21 cellular contexts compared by ENCODE assay signal in genomic region chr17:71938340-71939010, GRCh38.
"Had no signal": no experiment of that assay in that cellular context is flagged by ENCODE, and none has a peak within 500 bp of the region (broad histone marks: within the 10 kb centered on the region; RNA-seq: fewer than 3 reads in every experiment).

No MANE protein-coding gene starts in this region.

- H3K9me3 Mint-ChIP-seq: activated T-cell treated with anti-CD3 and anti-CD28 coated beads, Interleukin-2, amount 50 U/mL, for 4 hours had no signal

- H3K4me1 Mint-ChIP-seq: activated naive CD4-positive, alpha-beta T cell treated with anti-CD3 and anti-CD28 coated beads, Interleukin-2, amount 10 ng/mL, durations not matched to agents 7 days and 5 days; activated naive CD8-positive, alpha-beta T cell treated with anti-CD3 and anti-CD28 coated beads, Interleukin-2, amount 50 U/mL, for 24 hours had no signal

- H3K4me3 Mint-ChIP-seq: activated naive CD4-positive, alpha-beta T cell treated with anti-CD3 and anti-CD28 coated beads, Interleukin-2, amount 10 ng/mL, durations not matched to agents 7 days and 5 days; activated naive CD8-positive, alpha-beta T cell treated with anti-CD3 and anti-CD28 coated beads, Interleukin-2, amount 50 U/mL, for 24 hours; activated T-cell treated with anti-CD3 and anti-CD28 coated beads, Interleukin-2, amount 50 U/mL, for 4 hours; T-helper 1 cell treated with Interleukin-12 subunit alpha and Interleukin-12 subunit beta and Interleukin-4 antibody, amounts not matched to agents 30 μg/mL and 1 μg/mL, for 36 hours had no signal

- H3K27ac Mint-ChIP-seq: activated naive CD4-positive, alpha-beta T cell treated with anti-CD3 and anti-CD28 coated beads, Interleukin-2, amount 10 ng/mL, durations not matched to agents 7 days and 5 days; activated naive CD8-positive, alpha-beta T cell treated with anti-CD3 and anti-CD28 coated beads, Interleukin-2, amount 50 U/mL, for 24 hours; T-helper 1 cell treated with Interleukin-12 subunit alpha and Interleukin-12 subunit beta and Interleukin-4 antibody, amounts not matched to agents 30 μg/mL and 1 μg/mL, for 36 hours had no signal

- H3K9me3 ChIP-seq: gastroesophageal sphincter, tibial nerve, vagina had no signal

- H3K36me3 Mint-ChIP-seq: activated naive CD4-positive, alpha-beta T cell treated with anti-CD3 and anti-CD28 coated beads, Interleukin-2, amount 10 ng/mL, durations not matched to agents 7 days and 5 days had no signal

- FAIRE-seq: endometrium had no signal

- H3K27me3 Mint-ChIP-seq: activated naive CD4-positive, alpha-beta T cell treated with anti-CD3 and anti-CD28 coated beads, Interleukin-2, amount 10 ng/mL, durations not matched to agents 7 days and 5 days; activated naive CD8-positive, alpha-beta T cell treated with anti-CD3 and anti-CD28 coated beads, Interleukin-2, amount 50 U/mL, for 24 hours had no signal

- H3K27ac ChIP-seq: gastroesophageal sphincter, tibial nerve, vagina, VCaP had no signal

- H3K36me3 ChIP-seq: gastroesophageal sphincter, tibial nerve, vagina had no signal

- H3K4me1 ChIP-seq: gastroesophageal sphincter, tibial nerve had no signal

- H3K4me3 ChIP-seq: gastroesophageal sphincter, lung, tibial nerve, vagina had no signal

- DNase-seq: activated CD4-positive, alpha-beta T cell treated with anti-CD3 and anti-CD28 coated beads, Interleukin-2, amount 50 U/mL, for 1 hour; activated CD4-positive, CD25-positive, alpha-beta regulatory T cell treated with anti-CD3 and anti-CD28 coated beads, Interleukin-2, amount 50 U/mL, for 72 hours; activated CD8-positive, alpha-beta memory T cell treated with anti-CD3 and anti-CD28 coated beads, Interleukin-2, amount 50 U/mL, for 4 hours; activated effector memory CD4-positive, alpha-beta T cell treated with Interleukin-2 at 50 U/mL for 16 hours; activated naive CD4-positive, alpha-beta T cell treated with anti-CD3 and anti-CD28 coated beads, Interleukin-2, amount 10 ng/mL, durations not matched to agents 7 days and 5 days; activated naive CD8-positive, alpha-beta T cell treated with anti-CD3 and anti-CD28 coated beads, Interleukin-2, amount 50 U/mL, for 24 hours; activated T-cell treated with anti-CD3 and anti-CD28 coated beads, Interleukin-2, amount 50 U/mL, for 4 hours; cortex of kidney; midbrain; retina; stimulated activated CD4-positive, alpha-beta T cell treated with anti-CD3 and anti-CD28 coated beads, Interleukin-12 subunit alpha, Interleukin-12 subunit beta, amount 100 ng/mL, for 4 hours; stimulated activated CD4-positive, alpha-beta T cell treated with anti-CD3 and anti-CD28 coated beads, Interleukin-1b, Interleukin-23, amount 100 ng/mL, for 48 hours; stimulated activated CD8-positive, alpha-beta memory T cell treated with anti-CD3 and anti-CD28 coated beads, Interleukin-4, amount 100 ng/mL, for 48 hours; stimulated activated naive CD4-positive, alpha-beta T cell had no signal

- ATAC-seq: activated naive CD8-positive, alpha-beta T cell treated with anti-CD3 and anti-CD28 coated beads, Interleukin-2, amount 50 U/mL, for 24 hours; activated T-cell treated with anti-CD3 and anti-CD28 coated beads, Interleukin-2, amount 50 U/mL, for 4 hours; gastroesophageal sphincter had no signal

- H3K27me3 ChIP-seq: gastroesophageal sphincter, tibial nerve, vagina had no signal
